15 cellular contexts compared by ENCODE assay signal in genomic region chr6:106100755-106101154, GRCh38. TPM values are rescaled to one million over a fixed set of nuclear protein-coding genes. Genes with fewer than 3 reads are reported as not detected.
DNase-seq lines count a peak whose midpoint lies in the region; ATAC-seq, FAIRE-seq and TF ChIP-seq lines count a peak whose summit lies in the region.
"Had no signal": no experiment of that assay in that cellular context is flagged by ENCODE, and none has a peak within 500 bp of the region (broad histone marks: within the 10 kb centered on the region; RNA-seq: fewer than 3 reads in every experiment).

No MANE protein-coding gene starts in this region.

- no peak overlapping the region for H2BK15ac ChIP-seq in H1 (ENCODE audit: low read length)

- peaks cover 23% of the 10 kb centered on the region for H3K36me3 Mint-ChIP-seq in T-helper 17 cell (ENCODE audit: low read depth)

- H2BK5ac ChIP-seq in H1 (ENCODE audit: low read depth, low read length) = no peak overlapping the region

- H3K9ac ChIP-seq in H1 (replicated peaks in 1 of 4; ENCODE audit: extremely low read depth in 1 of 4, low read depth in 3 of 4, low read length in 3 of 4) = no peak overlapping the region
- H3K9ac ChIP-seq: BLaER1 treated with 17β-estradiol and CSF1 and Interleukin-3, amounts not matched to agents 10 nM and 100 nM had no signal

- no peak for TF ChIP-seq RAD21 in H1 (IDR thresholded peaks at IDR 0.05 in 1 of 2, conservative IDR thresholded peaks at IDR 0.05 in 1 of 2; ENCODE audit: low read depth in 2 of 2, low read length in 2 of 2)

- TF ChIP-seq POLR2A in H1 (IDR thresholded peaks at IDR 0.05; ENCODE audit: control extremely low read depth in 1 of 2, low read depth in 2 of 2, low read length in 2 of 2) = no peak
- no peak for TF ChIP-seq POLR2A in spleen (IDR thresholded peaks at IDR 0.05)

- H3K79me2 ChIP-seq in H1 (ENCODE audit: control insufficient read depth in 1 of 2, insufficient read depth in 2 of 2, low read length in 2 of 2) = no peaks in the 10 kb centered on the region

- H3K4me1 Mint-ChIP-seq in T-helper 17 cell = peaks cover 56% of the 10 kb centered on the region

- peaks cover 0 to 17% (median 7%) of the 10 kb centered on the region in 4 experiments; a peak in 4 of 7 replicates for H3K27me3 ChIP-seq in H1 (replicated peaks in 1 of 4; ENCODE audit: control insufficient read depth in 3 of 4, extremely low read depth in 1 of 4, insufficient read depth in 3 of 4, low read length in 3 of 4)
- no peaks in the 10 kb centered on the region for H3K27me3 ChIP-seq in spleen (replicated peaks in 1 of 7)
- H3K27me3 ChIP-seq: BLaER1 treated with 17β-estradiol and CSF1 and Interleukin-3, amounts not matched to agents 10 nM and 100 nM had no signal

- no peak overlapping the region for H2AK5ac ChIP-seq in H1 (ENCODE audit: low read depth, low read length)

- H3K4me2 ChIP-seq in H1 (ENCODE audit: insufficient read depth in 1 of 2, low read depth in 2 of 2, low read length in 2 of 2) = no peak overlapping the region

- no peaks in the 10 kb centered on the region for H3K79me1 ChIP-seq in H1 (ENCODE audit: low read depth, low read length)

- CTCF ChIA-PET in H1 (lab: Charles Lee; ENCODE audit: partially characterized antibody) = interaction anchor here (1.1 kb wide), 1 partner anchor 298 kb away, joined by 3 read pairs; no protein-coding TSS in a partner anchor

- no peak overlapping the region for H4K91ac ChIP-seq in H1 (replicated peaks; ENCODE audit: insufficient read length, low read length)

- H3K27ac ChIP-seq in H1 (ENCODE audit: low read depth, low read length) (no peak overlapping the region), spleen (peak overlapping the region in 7 of 8 donors; percentile 85 to 96 (median 94))
- H3K27ac ChIP-seq: BLaER1 treated with 17β-estradiol and CSF1 and Interleukin-3, amounts not matched to agents 10 nM and 100 nM; RWPE1 had no signal

- peak overlapping the region; percentile 64 for H3K4me3 ChIP-seq in GM12864 (ENCODE audit: low read depth, low read length)
- H3K4me3 ChIP-seq in H1 (ENCODE audit: extremely low read depth in 1 of 4, insufficient read depth in 2 of 4, low read depth in 3 of 4, low read length in 4 of 4) = no peak overlapping the region
- H3K4me3 ChIP-seq in spleen = peak overlapping the region in 6 of 8 donors; percentile 23 to 72 (median 46)
- H3K4me3 ChIP-seq: BLaER1 treated with 17β-estradiol and CSF1 and Interleukin-3, amounts not matched to agents 10 nM and 100 nM had no signal

- no peak overlapping the region; the same call in 1 of the 2 replicates for H2BK20ac ChIP-seq in H1 (ENCODE audit: low read length)

- no peaks in the 10 kb centered on the region for H3K36me3 ChIP-seq in H1 (ENCODE audit: control insufficient read depth in 2 of 4, insufficient read depth in 4 of 4, low read length in 3 of 4)
- peaks cover 0 to 50% (median 14%) of the 10 kb centered on the region in 6 donors for H3K36me3 ChIP-seq in spleen

- H4K20me1 ChIP-seq in H1 (replicated peaks in 1 of 2; ENCODE audit: control insufficient read depth in 1 of 2, insufficient read depth in 2 of 2, low read length in 2 of 2) = no peaks in the 10 kb centered on the region

- peak overlapping the region; percentile 99 for H3K4me3 Mint-ChIP-seq in T-helper 17 cell

- H3K18ac ChIP-seq in H1 (ENCODE audit: extremely low read depth, low read length) = no peak overlapping the region

- TF ChIP-seq EP300 in H1 (IDR thresholded peaks at IDR 0.05; ENCODE audit: borderline replicate concordance in 1 of 2, low read depth in 2 of 2, low read length in 2 of 2) = no peak

- intact Hi-C loops in spleen (cut with DNase I; ENCODE audit: low total_unique reads) = loop anchor here (10.0 kb wide), 1 partner anchor 124 kb away; no protein-coding TSS in a partner anchor

- H2BK120ac ChIP-seq in H1 (replicated peaks; ENCODE audit: low read depth, low read length) = no peak overlapping the region

- H3K56ac ChIP-seq in H1 (replicated peaks; ENCODE audit: insufficient read length, low read depth, low read length) = no peak overlapping the region

- ATAC-seq in T-helper 17 cell (no peak), GM18498 (IDR thresholded peaks at IDR 0.05; ENCODE audit: unreplicated experiment) (no peak)

- H3K23me2 ChIP-seq in H1 (ENCODE audit: low read depth, low read length) = peaks cover 12% of the 10 kb centered on the region

- 83% methylated on average over 9 of the region's 9 CpGs; no CpG with 5 or more reads in 1 of the 2 experiments for WGBS in H1 (ENCODE audit: extremely low coverage in 1 of 2, insufficient coverage in 1 of 2, insufficient read length in 1 of 2, insufficient replicate concordance in 2 of 2, low coverage in 1 of 2, low lambda C conversion rate in 2 of 2, missing lambda C conversion rate in 1 of 2), 2 experiments
- WGBS in spleen, 5 donors = 85 to 92% (median 87%) methylated on average over 9 of the region's 9 CpGs

- H3K23ac ChIP-seq in H1 (ENCODE audit: insufficient read length) = no peak overlapping the region

- peak overlapping the region; percentile 62; the same call in 1 of the 2 replicates for H2BK12ac ChIP-seq in H1 (ENCODE audit: low read depth, low read length)

- H3K4ac ChIP-seq in H1 (replicated peaks; ENCODE audit: insufficient read length, low read depth, low read length) = no peak overlapping the region

- FAIRE-seq in H1 (lab: Jason Lieb, UNC) = no peak

- DNase-seq in GM12864 (ENCODE audit: low read depth) (no peak), T-helper 17 cell (no peak), H1 (ENCODE audit: low read depth in 1 of 2, low spot score in 2 of 2) (no peak), spleen (no peak), NCI-H2107 treated with DMSO at 0.1 percent for 48 hours (lab: John Stamatoyannopoulos, UW; ENCODE audit: unreplicated experiment) (no peak), activated gamma-delta T cell treated with Interleukin-2 at 50 U/mL for 16 hours (no peak)
- DNase-seq: activated CD4-positive, alpha-beta T cell treated with anti-CD3 and anti-CD28 coated beads, Interleukin-2, amount 50 U/mL, for 4 hours; amniotic stem cell; EL; GOT3; IMR-90; NCI-H524 had no signal

- no peak overlapping the region for H2AFZ ChIP-seq in H1 (ENCODE audit: low read length)

- H4K8ac ChIP-seq in H1 (ENCODE audit: extremely low read depth, insufficient read depth, low read length) = no peak overlapping the region; the same call in 1 of the 2 replicates

- H4K5ac ChIP-seq in H1 (ENCODE audit: insufficient read length, low read depth, low read length) = no peak overlapping the region

- H3K27ac Mint-ChIP-seq in T-helper 17 cell = peak overlapping the region; percentile 98

- no peaks in the 10 kb centered on the region for H3K9me3 ChIP-seq in T-helper 17 cell (ENCODE audit: control insufficient read depth, low read length, poor library complexity, severe bottlenecking)
- no peaks in the 10 kb centered on the region for H3K9me3 ChIP-seq in H1 (ENCODE audit: insufficient read depth in 2 of 2, low read depth in 1 of 2, low read length in 1 of 2)
- H3K9me3 ChIP-seq in spleen = no peaks in the 10 kb centered on the region

- TF ChIP-seq CTCF in GM12864 (IDR thresholded peaks at IDR 0.05; ENCODE audit: low read depth, low read length, missing control alignments) (no peak), H1 (IDR thresholded peaks at IDR 0.05; ENCODE audit: control extremely low read depth in 1 of 3, insufficient read depth in 1 of 3, low read depth in 1 of 3, low read length in 3 of 3) (no peak), spleen (IDR thresholded peaks at IDR 0.05 in 8 of 11, conservative IDR thresholded peaks at IDR 0.05 in 3 of 11) (no peak)

- POLR2A ChIA-PET in H1 (lab: Charles Lee; ENCODE audit: partially characterized antibody) = no interaction called here

- H3K4me1 ChIP-seq in H1 (replicated peaks in 1 of 4; ENCODE audit: control insufficient read depth in 3 of 4, insufficient read depth in 4 of 4, low read length in 3 of 4) = peaks cover 1 to 21% (median 9%) of the 10 kb centered on the region in 4 experiments; a peak in 6 of 7 replicates
- H3K4me1 ChIP-seq in spleen = peaks cover 15 to 88% (median 55%) of the 10 kb centered on the region in 6 donors

- H3K14ac ChIP-seq in H1 (ENCODE audit: insufficient read length) = no peak overlapping the region

- H3K27me3 Mint-ChIP-seq in T-helper 17 cell = no peaks in the 10 kb centered on the region

TF ChIP-seq in H1, 55 proteins besides CTCF, POLR2A, EP300 and RAD21:
- TF ChIP-seq SIN3A (conservative IDR thresholded peaks at IDR 0.05 in 1 of 2, IDR thresholded peaks at IDR 0.05 in 1 of 2; ENCODE audit: low read depth in 1 of 2, low read length in 2 of 2) = no peak
- no peak for TF ChIP-seq SP4 (IDR thresholded peaks at IDR 0.05; ENCODE audit: low read length)
- no peak for TF ChIP-seq POU5F1 (IDR thresholded peaks at IDR 0.05; ENCODE audit: low read depth, low read length)
- no peak for TF ChIP-seq FOSL1 (IDR thresholded peaks at IDR 0.05; ENCODE audit: insufficient read depth, low read depth, low read length)
- TF ChIP-seq PHF8 (conservative IDR thresholded peaks at IDR 0.05; ENCODE audit: low read depth, low read length) = no peak
- TF ChIP-seq SIRT6 (IDR thresholded peaks at IDR 0.05; ENCODE audit: low read length) = no peak
- TF ChIP-seq SAP30 (IDR thresholded peaks at IDR 0.05; ENCODE audit: insufficient read depth, insufficient replicate concordance, low read length) = no peak
- TF ChIP-seq TEAD4 (IDR thresholded peaks at IDR 0.05; ENCODE audit: low read depth, low read length) = no peak
- TF ChIP-seq CBX8 (IDR thresholded peaks at IDR 0.05; ENCODE audit: borderline replicate concordance, low read depth, low read length) = no peak
- TF ChIP-seq TCF12 (IDR thresholded peaks at IDR 0.05; ENCODE audit: low read depth, low read length) = no peak
- TF ChIP-seq CBX5 (IDR thresholded peaks at IDR 0.05; ENCODE audit: low read depth, low read length) = no peak
- TF ChIP-seq SP1 (IDR thresholded peaks at IDR 0.05; ENCODE audit: low read depth, low read length) = no peak

RNA-seq across cellular contexts. Expression of gene PRDM1, which starts 14.6 kb away (rescaled TPM):
- total RNA-seq in T-helper 17 cell (100 to 1,000 TPM; 122 to 141 TPM), spleen (10 to 100 TPM; 35.7 to 63.7 (median 45.4) TPM)
- 0.74 and 1.1 TPM in 2 replicates for total RNA-seq in H1 (2021; fragmentation: NEBNext Ultra II Directional; extraction: Animal tissue kit (Norgen Biotek cat#: 25700))
- polyA plus RNA-seq in H1 (2011; rRNA removed) (0.17 and 0.21 TPM in 2 replicates), spleen (1 to 10 TPM; 2.2 to 3.7 (median 2.5) TPM)
- 0.10 TPM for polyA plus RNA-seq in H1 (2011; cell fraction: cytosol; rRNA removed)
- 0.31 TPM for polyA plus RNA-seq in H1 (2011; cell fraction: nucleus; rRNA removed)
- polyA plus RNA-seq in H1 (2012, experiment 1 of 2) = 0.29 to 0.72 TPM (median 0.37 TPM) in 4 replicates
- polyA plus RNA-seq in H1 (2012, experiment 2 of 2) = 0.35 TPM
- 0.45 TPM for polyA plus RNA-seq in H1 (2013, experiment 1 of 2)
- polyA plus RNA-seq in H1 (2013, experiment 2 of 2) = 0.39 TPM
- 0.35 and 2.6 TPM in 2 replicates for polyA minus RNA-seq in H1 (2011; rRNA and poly(A)+ RNA removed)
- polyA minus RNA-seq in H1 (2011; cell fraction: cytosol; rRNA and poly(A)+ RNA removed) = not detected
- polyA minus RNA-seq in H1 (2011; cell fraction: nucleus; rRNA and poly(A)+ RNA removed) = 0.40 TPM

Comparison
In these comparisons a context has a peak if more than half of its experiments do, and no peak if none do; other contexts are left out.
1. H3K4me3 ChIP-seq: peak in GM12864 (single experiment) and spleen (6 of 8); none in H1 (0 of 4).
2. RNA of gene PRDM1, which starts 14.6 kb away (total RNA-seq): 122 to 141 TPM in T-helper 17 cell and 35.7 to 63.7 TPM in spleen; 0.74 to 1.1 TPM in H1; every median in the first group is over 10 times any median in the second.